8 cellular contexts compared by ENCODE assay signal in the genomic region with DNA sequence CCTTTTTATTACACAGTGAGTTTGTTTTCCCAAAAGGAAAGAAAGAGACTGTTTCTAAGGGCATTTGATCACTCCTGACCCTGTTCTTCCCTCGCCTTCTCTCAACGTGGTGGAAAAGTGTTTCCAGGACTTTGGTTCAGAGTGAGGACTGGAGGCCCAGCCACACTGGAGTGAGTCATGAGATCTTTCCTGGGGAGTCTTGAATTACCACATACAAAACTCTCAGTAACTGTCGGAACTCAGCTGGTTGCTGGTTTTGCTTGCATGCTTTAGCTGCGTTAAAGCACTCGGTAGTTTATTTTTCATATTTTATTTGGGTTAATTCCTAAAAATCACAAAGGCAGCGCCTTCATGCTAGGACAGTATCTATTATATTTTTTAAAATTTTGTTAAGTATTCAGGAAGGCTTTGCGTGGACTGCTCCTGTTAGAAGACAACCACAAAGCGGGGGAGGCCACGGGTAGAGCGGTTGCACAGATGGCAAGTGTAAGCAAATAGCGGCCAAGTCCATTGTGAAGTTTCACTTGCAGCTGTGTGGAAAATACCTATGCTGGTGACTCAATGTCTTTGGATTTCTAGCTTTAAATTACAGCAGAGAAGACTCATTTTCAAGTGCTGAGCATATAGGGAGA.
DNase-seq lines count a peak whose midpoint lies in the region; ATAC-seq and TF ChIP-seq lines count a peak whose summit lies in the region.

No MANE protein-coding gene starts in this region.

- peaks cover 0 to 14% (median 4%) of the 10 kb centered on the region in 7 donors for H3K4me1 Mint-ChIP-seq in naive thymus-derived CD4-positive, alpha-beta T cell

- in situ Hi-C loops in KBM-7 (cut with MboI; ENCODE audit: low pct_unique_long_range_greater_than_20kb, low sequenced_read_pairs): no loop called here

- TF ChIP-seq CTCF in cardiac fibroblast (IDR thresholded peaks at IDR 0.05; ENCODE audit: low read depth, low read length): no peak

- no peak overlapping the region for H3K4me3 Mint-ChIP-seq in naive thymus-derived CD4-positive, alpha-beta T cell

- no peak overlapping the region for H3K27ac ChIP-seq in naive thymus-derived CD4-positive, alpha-beta T cell (ENCODE audit: low read depth, low read length)

- H3K27ac Mint-ChIP-seq in naive thymus-derived CD4-positive, alpha-beta T cell: no peak overlapping the region

- POLR2A ChIA-PET in naive thymus-derived CD4-positive, alpha-beta T cell (lab: Charles Lee): no interaction called here

- intact Hi-C loops in naive thymus-derived CD4-positive, alpha-beta T cell (cut with micrococcal nuclease): no loop called here

- H3K36me3 ChIP-seq in naive thymus-derived CD4-positive, alpha-beta T cell (ENCODE audit: control insufficient read depth in 2 of 3, insufficient read depth in 3 of 3, low read length in 3 of 3): no peaks in the 10 kb centered on the region

- H3K27me3 Mint-ChIP-seq in naive thymus-derived CD4-positive, alpha-beta T cell: no peaks in the 10 kb centered on the region

- no peaks in the 10 kb centered on the region for H3K9me3 ChIP-seq in naive thymus-derived CD4-positive, alpha-beta T cell (ENCODE audit: control insufficient read depth in 2 of 3, low read length in 3 of 3)

- peaks cover 0 to 41% (median 20%) of the 10 kb centered on the region in 5 donors for H3K36me3 Mint-ChIP-seq in naive thymus-derived CD4-positive, alpha-beta T cell

- no peak overlapping the region for H3K4me3 ChIP-seq in cardiac fibroblast (replicated peaks in 1 of 2; ENCODE audit: low read depth in 2 of 2, low read length in 2 of 2)
- no peak overlapping the region for H3K4me3 ChIP-seq in naive thymus-derived CD4-positive, alpha-beta T cell (ENCODE audit: low read length)

- H3K4me1 ChIP-seq in naive thymus-derived CD4-positive, alpha-beta T cell (ENCODE audit: control insufficient read depth in 2 of 2, insufficient read depth in 2 of 2, low read length in 2 of 2): no peaks in the 10 kb centered on the region

- H3K9me3 Mint-ChIP-seq in naive thymus-derived CD4-positive, alpha-beta T cell: peaks cover 0 to 4% (median 0%) of the 10 kb centered on the region in 11 donors

- no peaks in the 10 kb centered on the region for H3K27me3 ChIP-seq in naive thymus-derived CD4-positive, alpha-beta T cell (ENCODE audit: control insufficient read depth in 2 of 2, insufficient read depth in 2 of 2, low read length in 2 of 2)

- CTCF ChIA-PET in naive thymus-derived CD4-positive, alpha-beta T cell (lab: Charles Lee): interaction anchor here (0.6 kb wide), 1 partner anchor 330 kb away, joined by 4 read pairs; no protein-coding TSS in a partner anchor

- DNase-seq in AG08396 (ENCODE audit: low spot score): peak; percentile 81
- peak; percentile 87 for DNase-seq in KBM-7
- DNase-seq in cardiac fibroblast (ENCODE audit: low read depth in 2 of 2): peak; percentile 73 to 96
- peak; percentile 96 for DNase-seq in myocyte (ENCODE audit: low read depth)
- no peak for DNase-seq in stimulated activated CD8-positive, alpha-beta memory T cell treated with anti-CD3 and anti-CD28 coated beads, Interleukin-4, amount 100 ng/mL, for 48 hours
- DNase-seq in naive thymus-derived CD4-positive, alpha-beta T cell: no peak

- no peak for ATAC-seq in HG02759 (IDR thresholded peaks at IDR 0.05; ENCODE audit: unreplicated experiment)
- ATAC-seq in HG02623 (IDR thresholded peaks at IDR 0.05; ENCODE audit: unreplicated experiment): no peak
- ATAC-seq in naive thymus-derived CD4-positive, alpha-beta T cell: no peak

Comparison
In these comparisons a context has a peak if more than half of its experiments do, and no peak if none do; other contexts are left out.
1. DNase-seq: peak in AG08396 (single experiment), KBM-7 (single experiment), cardiac fibroblast (2 of 2) and myocyte (single experiment); none in stimulated activated CD8-positive, alpha-beta memory T cell treated with anti-CD3 and anti-CD28 coated beads, Interleukin-4, amount 100 ng/mL, for 48 hours (single experiment) and naive thymus-derived CD4-positive, alpha-beta T cell (0 of 9).